In genomic region chr6:131135244-131136020, GRCh38 we compare ENCODE assay signal across 8 cellular contexts. TPM values are rescaled to one million over a fixed set of nuclear protein-coding genes. Genes with fewer than 3 reads are reported as not detected.
DNase-seq lines count a peak whose midpoint lies in the region; ATAC-seq and TF ChIP-seq lines count a peak whose summit lies in the region.

Gene AKAP7, plus strand, starts transcription at chr6:131135467. Its CDS starts 297 bp downstream, at chr6:131135764.

- peak within 1 kb of the TSS; percentile 76 for H3K4me3 ChIP-seq in CD4-positive, CD25-positive, alpha-beta regulatory T cell (ENCODE audit: low read depth, low read length)
- H3K4me3 ChIP-seq in left ventricle myocardium inferior (peak within 1 kb of the TSS; percentile 81), upper lobe of right lung (peak within 1 kb of the TSS; percentile 62)

- no peaks in the 10 kb centered on the region for H3K9me3 ChIP-seq in CD4-positive, CD25-positive, alpha-beta regulatory T cell (ENCODE audit: control insufficient read depth in 2 of 2, low read length in 2 of 2)
- H3K9me3 ChIP-seq in left ventricle myocardium inferior (replicated peaks) (no peaks in the 10 kb centered on the region), upper lobe of right lung (no peaks in the 10 kb centered on the region)

- H3K27me3 Mint-ChIP-seq in CD4-positive, CD25-positive, alpha-beta regulatory T cell: peaks cover 68% of the 10 kb centered on the region
- H3K27me3 Mint-ChIP-seq in T-cell (peaks cover 0 to 5% of the 10 kb centered on the region in 2 donors), progenitor cell of endocrine pancreas (peaks cover 6% of the 10 kb centered on the region)

- H3K27me3 ChIP-seq in CD4-positive, CD25-positive, alpha-beta regulatory T cell (ENCODE audit: control insufficient read depth, insufficient read depth, low read length): peaks cover 37% of the 10 kb centered on the region
- H3K27me3 ChIP-seq in left ventricle myocardium inferior (ENCODE audit: low read depth): no peaks in the 10 kb centered on the region
- H3K27me3 ChIP-seq in upper lobe of right lung: no peaks in the 10 kb centered on the region

- H3K27ac Mint-ChIP-seq in CD4-positive, CD25-positive, alpha-beta regulatory T cell: peak within 1 kb of the TSS; percentile 94 to 98 (median 95)
- peak within 1 kb of the TSS; percentile 97 to 99 for H3K27ac Mint-ChIP-seq in T-cell
- H3K27ac Mint-ChIP-seq in progenitor cell of endocrine pancreas: peak within 1 kb of the TSS; percentile 94

- peak within 1 kb of the TSS; percentile 84 to 97 (median 94) for H3K4me3 Mint-ChIP-seq in CD4-positive, CD25-positive, alpha-beta regulatory T cell
- peak within 1 kb of the TSS; percentile 91 to 99 (median 95) for H3K4me3 Mint-ChIP-seq in T-cell
- H3K4me3 Mint-ChIP-seq in progenitor cell of endocrine pancreas (ENCODE audit: low read depth): peak within 1 kb of the TSS; percentile 90

- TF ChIP-seq CTCF in left ventricle myocardium inferior (IDR thresholded peaks at IDR 0.05; ENCODE audit: borderline replicate concordance) (no peak), progenitor cell of endocrine pancreas (IDR thresholded peaks at IDR 0.05; ENCODE audit: unreplicated experiment) (no peak), upper lobe of right lung (IDR thresholded peaks at IDR 0.05) (no peak)

- peaks cover 12% of the 10 kb centered on the region for H3K4me1 ChIP-seq in CD4-positive, CD25-positive, alpha-beta regulatory T cell (ENCODE audit: control insufficient read depth, insufficient read depth, low read length, poor library complexity, severe bottlenecking)
- H3K4me1 ChIP-seq in left ventricle myocardium inferior: peaks cover 25% of the 10 kb centered on the region
- peaks cover 7% of the 10 kb centered on the region for H3K4me1 ChIP-seq in upper lobe of right lung

- DNase-seq in CD4-positive, CD25-positive, alpha-beta regulatory T cell: peak; percentile 22 to 59 (median 50)
- peak; percentile 8 to 57 (median 39) for DNase-seq in T-cell
- DNase-seq in amniotic stem cell (lab: John Stamatoyannopoulos, UW): peak; percentile 27
- DNase-seq in left ventricle myocardium inferior: peak; percentile 82
- DNase-seq in progenitor cell of endocrine pancreas (ENCODE audit: low spot score, unreplicated experiment): peak; percentile 78
- peak; percentile 93 for DNase-seq in upper lobe of right lung

- no peaks in the 10 kb centered on the region for H3K36me3 ChIP-seq in CD4-positive, CD25-positive, alpha-beta regulatory T cell (ENCODE audit: control insufficient read depth, insufficient read depth, low read length)
- H3K36me3 ChIP-seq in left ventricle myocardium inferior: no peaks in the 10 kb centered on the region
- H3K36me3 ChIP-seq in upper lobe of right lung: no peaks in the 10 kb centered on the region

- H3K27ac ChIP-seq in CD4-positive, CD25-positive, alpha-beta regulatory T cell (ENCODE audit: insufficient read depth, low read length, poor library complexity, severe bottlenecking): peak within 1 kb of the TSS; percentile 41
- H3K27ac ChIP-seq in left ventricle myocardium inferior (replicated peaks) (peak within 1 kb of the TSS; percentile 95), upper lobe of right lung (peak within 1 kb of the TSS; percentile 89)

- H3K36me3 Mint-ChIP-seq in CD4-positive, CD25-positive, alpha-beta regulatory T cell: no peaks in the 10 kb centered on the region
- H3K36me3 Mint-ChIP-seq in T-cell (no peaks in the 10 kb centered on the region), progenitor cell of endocrine pancreas (ENCODE audit: insufficient read depth) (peaks cover 5% of the 10 kb centered on the region)

- peaks cover 0 to 25% (median 14%) of the 10 kb centered on the region in 4 donors for H3K4me1 Mint-ChIP-seq in CD4-positive, CD25-positive, alpha-beta regulatory T cell
- H3K4me1 Mint-ChIP-seq in T-cell (peaks cover 26 to 37% (median 36%) of the 10 kb centered on the region in 3 donors), progenitor cell of endocrine pancreas (ENCODE audit: low read depth) (peaks cover 10% of the 10 kb centered on the region)

- CTCF ChIA-PET in T-cell (lab: Charles Lee): no interaction called here

- intact Hi-C loops in left ventricle myocardium inferior (cut with micrococcal nuclease): no loop called here
- intact Hi-C loops in upper lobe of right lung (cut with DNase I): no loop called here

- H3K9me3 Mint-ChIP-seq in CD4-positive, CD25-positive, alpha-beta regulatory T cell: peaks cover 0 to 3% (median 0%) of the 10 kb centered on the region in 7 donors
- H3K9me3 Mint-ChIP-seq in T-cell: no peaks in the 10 kb centered on the region
- no peaks in the 10 kb centered on the region for H3K9me3 Mint-ChIP-seq in progenitor cell of endocrine pancreas (ENCODE audit: low read depth)

- peak; percentile 72 for ATAC-seq in CD4-positive, CD25-positive, alpha-beta regulatory T cell (ENCODE audit: low read depth in 2 of 2)
- ATAC-seq in GM19397 (IDR thresholded peaks at IDR 0.05; ENCODE audit: unreplicated experiment) (peak; percentile 83), HG03520 (IDR thresholded peaks at IDR 0.05; ENCODE audit: unreplicated experiment) (peak; percentile 88), T-cell (replicated peaks in 1 of 4) (peak; percentile 76 to 83 (median 80)), upper lobe of right lung (peak; percentile 95)

- POLR2A ChIA-PET in T-cell (lab: Charles Lee): no interaction called here

RNA-seq across cellular contexts. Expression of gene AKAP7, which starts in this region (rescaled TPM):
- total RNA-seq in CD4-positive, CD25-positive, alpha-beta regulatory T cell: 3.0 TPM
- polyA plus RNA-seq in CD4-positive, CD25-positive, alpha-beta regulatory T cell: 10 to 100 TPM in 3 of 4 donors, 1 to 10 TPM in 1; 9.7 to 20.6 (median 13.3) TPM
- total RNA-seq in T-cell (10 to 100 TPM in 4 of 5 donors, 1 to 10 TPM in 1; 9.4 to 14.0 (median 11.5) TPM), left ventricle myocardium inferior (10.9 TPM), progenitor cell of endocrine pancreas (25.5 and 26.4 TPM in 2 replicates), upper lobe of right lung (11.1 TPM)

Comparison
In these comparisons a context has a peak if more than half of its experiments do, and no peak if none do; other contexts are left out.
1. Peak in every context shown above with its lines: DNase-seq, ATAC-seq, H3K4me3 ChIP-seq and H3K27ac ChIP-seq.
2. DNase-seq: peak in every context shown above with its lines; median percentile 93 in upper lobe of right lung; 82 in left ventricle myocardium inferior; 78 in progenitor cell of endocrine pancreas; 50 in CD4-positive, CD25-positive, alpha-beta regulatory T cell; 39 in T-cell; 27 in amniotic stem cell.
3. H3K27ac ChIP-seq: peak in every context shown above with its lines; median percentile 95 in left ventricle myocardium inferior; 89 in upper lobe of right lung; 41 in CD4-positive, CD25-positive, alpha-beta regulatory T cell.